In genomic region chr5:32710859-32711692, GRCh38 we compare ENCODE assay signal across 8 cellular contexts. TPM values are rescaled to one million over a fixed set of nuclear protein-coding genes. Genes with fewer than 3 reads are reported as not detected.
DNase-seq lines count a peak whose midpoint lies in the region; ATAC-seq, FAIRE-seq and TF ChIP-seq lines count a peak whose summit lies in the region.

NPR3 (plus strand) TSS chr5:32711321; CDS start chr5:32711777, 456 bp downstream.

- H3K27ac ChIP-seq in HUES48 (ENCODE audit: low read depth, low read length) (no peak within 1 kb of the TSS), skeletal muscle tissue (ENCODE audit: low read depth, low read length) (no peak within 1 kb of the TSS)

- H3K4me3 ChIP-seq in AG09309 (ENCODE audit: control insufficient read depth, low read depth, low read length) = peak within 1 kb of the TSS; percentile 80
- H3K4me3 ChIP-seq in HUES48 (ENCODE audit: low read depth, low read length) = peak within 1 kb of the TSS; percentile 72
- peak within 1 kb of the TSS; percentile 62 for H3K4me3 ChIP-seq in astrocyte of the cerebellum (ENCODE audit: low read depth, low read length)
- peak within 1 kb of the TSS; percentile 50 for H3K4me3 ChIP-seq in iPS-18c (ENCODE audit: insufficient read depth, low read depth, low read length)
- H3K4me3 ChIP-seq in skeletal muscle tissue (ENCODE audit: low read length in 3 of 3) = peak within 1 kb of the TSS; percentile 81 to 87 (median 83)

- no peak for FAIRE-seq in urothelium cell line (lab: Jason Lieb, UNC)

- in situ Hi-C loops in astrocyte of the cerebellum (cut with HindIII; ENCODE audit: low sequenced_read_pairs) = loop anchor here (25.0 kb wide), 1 partner anchor 576 kb away; no protein-coding TSS in a partner anchor

- H3K36me3 ChIP-seq in HUES48 (ENCODE audit: control insufficient read depth, insufficient read depth, low read length) = no peaks in the 10 kb centered on the region
- no peaks in the 10 kb centered on the region for H3K36me3 ChIP-seq in skeletal muscle tissue (ENCODE audit: control insufficient read depth in 3 of 3, insufficient read depth in 3 of 3, low read length in 3 of 3)

- DNase-seq in AG09309 (ENCODE audit: low read depth) (no peak), astrocyte of the cerebellum (ENCODE audit: low read depth) (no peak), urothelium cell line (ENCODE audit: low spot score) (no peak)

- ATAC-seq in GM19455 (IDR thresholded peaks at IDR 0.05; ENCODE audit: unreplicated experiment) (no peak), HG02840 (IDR thresholded peaks at IDR 0.05; ENCODE audit: low FRiP score, unreplicated experiment) (no peak)

- H3K27me3 ChIP-seq in HUES48 (ENCODE audit: control insufficient read depth, insufficient read depth, low read length) (peaks cover 87% of the 10 kb centered on the region), skeletal muscle tissue (ENCODE audit: control insufficient read depth in 3 of 3, insufficient read depth in 3 of 3, low read length in 3 of 3) (peaks cover 30 to 42% (median 40%) of the 10 kb centered on the region in 3 donors)

- H3K4me1 ChIP-seq in HUES48 (ENCODE audit: control insufficient read depth, insufficient read depth, low read length) (peaks cover 36% of the 10 kb centered on the region), skeletal muscle tissue (ENCODE audit: control insufficient read depth in 3 of 3, insufficient read depth in 3 of 3, low read length in 3 of 3) (peaks cover 25 to 32% (median 28%) of the 10 kb centered on the region in 3 donors)

- H3K9me3 ChIP-seq in HUES48 (ENCODE audit: control insufficient read depth, insufficient read depth, low read length) = no peaks in the 10 kb centered on the region
- no peaks in the 10 kb centered on the region for H3K9me3 ChIP-seq in iPS-18c (ENCODE audit: control insufficient read depth, insufficient read depth, low read length)
- H3K9me3 ChIP-seq in skeletal muscle tissue (ENCODE audit: control insufficient read depth in 3 of 3, low read length in 3 of 3) = no peaks in the 10 kb centered on the region

- H3K9ac ChIP-seq in HUES48 (ENCODE audit: low read depth, low read length) (no peak within 1 kb of the TSS), skeletal muscle tissue (ENCODE audit: low read depth in 1 of 3, low read length in 3 of 3) (peak within 1 kb of the TSS; percentile 38 to 76 (median 65))

- TF ChIP-seq CTCF in AG09309 (IDR thresholded peaks at IDR 0.05; ENCODE audit: control insufficient read depth, insufficient read depth, low read depth, low read length, missing control alignments) (no peak), astrocyte of the cerebellum (IDR thresholded peaks at IDR 0.05; ENCODE audit: low read depth, low read length, missing control alignments) (no peak)

RNA-seq across cellular contexts. Expression of gene NPR3, which starts in this region (rescaled TPM):
- 9.9 TPM for total RNA-seq in skeletal muscle tissue
